ENCODE assay signal across 9 cellular contexts in the genomic region with DNA sequence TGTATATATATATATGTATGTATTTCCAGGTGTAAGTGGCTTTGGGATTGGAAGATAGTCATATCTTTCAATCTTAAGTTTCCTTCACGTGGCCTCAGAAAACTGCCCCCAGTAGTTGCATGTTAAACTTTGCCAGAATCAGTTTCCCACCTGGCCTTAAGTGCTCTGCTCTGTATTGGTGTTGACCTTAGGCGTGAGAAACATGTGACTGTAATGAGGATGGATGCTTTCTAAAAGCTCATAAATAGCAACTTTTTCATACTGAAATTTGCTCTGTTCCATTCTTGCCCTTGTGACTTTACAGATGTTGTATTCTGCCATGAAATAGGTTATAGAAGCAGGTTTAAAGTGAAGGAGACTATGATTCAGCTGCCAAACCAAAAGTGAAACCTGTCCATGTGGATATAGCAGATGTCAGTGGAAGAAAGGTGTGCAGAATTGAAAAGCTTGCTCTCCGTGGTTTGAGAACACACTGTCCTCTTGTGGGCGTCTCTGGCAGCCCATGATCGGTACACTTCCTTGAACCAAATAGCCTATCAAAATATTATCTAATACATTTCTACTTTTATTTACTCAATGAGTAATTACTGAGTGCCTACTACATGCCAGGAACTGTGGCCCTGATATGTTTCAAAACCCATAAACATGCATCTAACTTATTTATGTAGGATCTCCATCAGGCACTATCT. TPM values are rescaled to one million over a fixed set of nuclear protein-coding genes. Genes with fewer than 3 reads are reported as not detected.
A peak's percentile ranks its signal among the peaks of the same experiment; 100 is the strongest.
DNase-seq lines count a peak whose midpoint lies in the region; ATAC-seq and TF ChIP-seq lines count a peak whose summit lies in the region.
"Had no signal": no experiment of that assay in that cellular context is flagged by ENCODE, and none has a peak within 500 bp of the region (broad histone marks: within the 10 kb centered on the region; RNA-seq: fewer than 3 reads in every experiment).

No MANE protein-coding gene starts in this region.

- POLR2A ChIA-PET in activated naive CD8-positive, alpha-beta T cell treated with anti-CD3 and anti-CD28 coated beads, Interleukin-2, amount 10 ng/mL, durations not matched to agents 7 days and 5 days (lab: Charles Lee) = no interaction called here

- H3K27me3 ChIP-seq in lower lobe of right lung (ENCODE audit: low read depth) = no peaks in the 10 kb centered on the region

- no peaks in the 10 kb centered on the region for H3K4me1 ChIP-seq in lower lobe of right lung

- H3K4me1 Mint-ChIP-seq in activated naive CD8-positive, alpha-beta T cell treated with anti-CD3 and anti-CD28 coated beads, Interleukin-2, amount 10 ng/mL, durations not matched to agents 7 days and 5 days = peaks cover 13% of the 10 kb centered on the region

- H3K27ac ChIP-seq in lower lobe of right lung = no peak overlapping the region
- no peak overlapping the region for H3K27ac ChIP-seq in substantia nigra (ENCODE audit: low read depth, low read length, poor library complexity, severe bottlenecking)
- H3K27ac ChIP-seq: coronary artery had no signal

- H3K4me3 ChIP-seq in lower lobe of right lung = no peak overlapping the region
- H3K4me3 ChIP-seq: coronary artery had no signal

- H3K27ac Mint-ChIP-seq in activated naive CD8-positive, alpha-beta T cell treated with anti-CD3 and anti-CD28 coated beads, Interleukin-2, amount 10 ng/mL, durations not matched to agents 7 days and 5 days = peak overlapping the region; percentile 21

- no peaks in the 10 kb centered on the region for H3K36me3 ChIP-seq in lower lobe of right lung

- intact Hi-C loops in lower lobe of right lung (cut with DNase I) = no loop called here
- intact Hi-C loops in sciatic nerve (cut with DNase I) = loop anchor here (5.0 kb wide), 1 partner anchor 340 kb away; no protein-coding TSS in a partner anchor

- H3K27me3 Mint-ChIP-seq in activated naive CD8-positive, alpha-beta T cell treated with anti-CD3 and anti-CD28 coated beads, Interleukin-2, amount 10 ng/mL, durations not matched to agents 7 days and 5 days = no peaks in the 10 kb centered on the region

- DNase-seq in activated naive CD8-positive, alpha-beta T cell treated with anti-CD3 and anti-CD28 coated beads, Interleukin-2, amount 10 ng/mL, durations not matched to agents 7 days and 5 days = no peak
- DNase-seq in lower lobe of right lung = no peak
- no peak for DNase-seq in effector CD8-positive, alpha-beta T cell (lab: John Stamatoyannopoulos, UW)
- no peak for DNase-seq in sciatic nerve (ENCODE audit: low spot score)
- DNase-seq in substantia nigra (lab: John Stamatoyannopoulos, UW) = no peak

- ATAC-seq in GM18502 (IDR thresholded peaks at IDR 0.05; ENCODE audit: poor library complexity, unreplicated experiment) = peak; percentile 54
- peak; percentile 63 for ATAC-seq in HG02938 (IDR thresholded peaks at IDR 0.05; ENCODE audit: unreplicated experiment)
- peak; percentile 30 for ATAC-seq in activated naive CD8-positive, alpha-beta T cell treated with anti-CD3 and anti-CD28 coated beads, Interleukin-2, amount 10 ng/mL, durations not matched to agents 7 days and 5 days (ENCODE audit: low read depth)
- ATAC-seq in lower lobe of right lung = peak; percentile 77 to 92
- no peak for ATAC-seq in HG03469 (IDR thresholded peaks at IDR 0.05; ENCODE audit: unreplicated experiment)
- no peak for ATAC-seq in sciatic nerve

- H3K9me3 Mint-ChIP-seq in activated naive CD8-positive, alpha-beta T cell treated with anti-CD3 and anti-CD28 coated beads, Interleukin-2, amount 10 ng/mL, durations not matched to agents 7 days and 5 days = no peaks in the 10 kb centered on the region

- H3K36me3 Mint-ChIP-seq in activated naive CD8-positive, alpha-beta T cell treated with anti-CD3 and anti-CD28 coated beads, Interleukin-2, amount 10 ng/mL, durations not matched to agents 7 days and 5 days = peaks cover 19% of the 10 kb centered on the region

- H3K9me3 ChIP-seq in lower lobe of right lung = no peaks in the 10 kb centered on the region

- H3K4me3 Mint-ChIP-seq in activated naive CD8-positive, alpha-beta T cell treated with anti-CD3 and anti-CD28 coated beads, Interleukin-2, amount 10 ng/mL, durations not matched to agents 7 days and 5 days = no peak overlapping the region

- TF ChIP-seq CTCF in lower lobe of right lung (IDR thresholded peaks at IDR 0.05) = no peak

RNA-seq across cellular contexts. Expression of a gene that starts 15.8 kb away (rescaled TPM):
- 1 to 10 TPM; 2.7 to 2.8 TPM for total RNA-seq in activated naive CD8-positive, alpha-beta T cell treated with anti-CD3 and anti-CD28 coated beads, Interleukin-2, amount 10 ng/mL, durations not matched to agents 7 days and 5 days
- 0.65 TPM for total RNA-seq in lower lobe of right lung
- total RNA-seq in sciatic nerve = 2.5 TPM

RNA-seq across cellular contexts. Expression of a gene that starts 42.0 kb away (rescaled TPM):
- total RNA-seq in activated naive CD8-positive, alpha-beta T cell treated with anti-CD3 and anti-CD28 coated beads, Interleukin-2, amount 10 ng/mL, durations not matched to agents 7 days and 5 days = 100 to 1,000 TPM in 1 of 2 experiments, 10 to 100 TPM in 1; 96.4 to 108 TPM
- total RNA-seq in lower lobe of right lung (4.9 TPM), sciatic nerve (2.5 TPM)

Comparison
In these comparisons a context has a peak if more than half of its experiments do, and no peak if none do; other contexts are left out.
1. ATAC-seq: peak in GM18502 (single experiment), HG02938 (single experiment), activated naive CD8-positive, alpha-beta T cell treated with anti-CD3 and anti-CD28 coated beads, Interleukin-2, amount 10 ng/mL, durations not matched to agents 7 days and 5 days (single experiment) and lower lobe of right lung (2 of 2); none in HG03469 (single experiment) and sciatic nerve (single experiment).
2. RNA of a gene that starts 42.0 kb away (total RNA-seq): 96.4 to 108 TPM in activated naive CD8-positive, alpha-beta T cell treated with anti-CD3 and anti-CD28 coated beads, Interleukin-2, amount 10 ng/mL, durations not matched to agents 7 days and 5 days; 4.9 TPM in lower lobe of right lung (single experiment) and 2.5 TPM in sciatic nerve (single experiment); every median in the first group is over 10 times any median in the second.